In genomic region chr10:44390585-44391072, GRCh38 we compare ENCODE assay signal across 25 cellular contexts. TPM values are rescaled to one million over a fixed set of nuclear protein-coding genes. Genes with fewer than 3 reads are reported as not detected.
DNase-seq lines count a peak whose midpoint lies in the region; ATAC-seq and TF ChIP-seq lines count a peak whose summit lies in the region.
"Had no signal": no experiment of that assay in that cellular context is flagged by ENCODE, and none has a peak within 500 bp of the region (broad histone marks: within the 10 kb centered on the region; RNA-seq: fewer than 3 reads in every experiment).

No MANE protein-coding gene starts in this region.

- H3K9me3 Mint-ChIP-seq in osteocyte (ENCODE audit: unreplicated experiment): no peaks in the 10 kb centered on the region
- no peaks in the 10 kb centered on the region for H3K9me3 Mint-ChIP-seq in CD4-positive, alpha-beta memory T cell
- H3K9me3 Mint-ChIP-seq: CD8-positive, alpha-beta T cell; naive thymus-derived CD8-positive, alpha-beta T cell had no signal

- CTCF ChIA-PET in HEK293 (lab: Yijun Ruan, JAX): interaction anchor here (0.6 to 1.1 kb wide), 2 partner anchors 79 to 467 kb away, joined by 3 to 5 read pairs; no protein-coding TSS in a partner anchor
- CTCF ChIA-PET in CD4-positive, alpha-beta memory T cell (lab: Charles Lee; ENCODE audit: partially characterized antibody): no interaction called here

- peaks cover 27% of the 10 kb centered on the region for H3K27me3 Mint-ChIP-seq in osteocyte (ENCODE audit: unreplicated experiment)
- peaks cover 19 to 20% of the 10 kb centered on the region in 2 donors for H3K27me3 Mint-ChIP-seq in CD4-positive, alpha-beta memory T cell

- H3K36me3 ChIP-seq in HEK293 (ENCODE audit: control insufficient read depth in 2 of 2, insufficient read depth in 1 of 2, low read length in 2 of 2) (no peaks in the 10 kb centered on the region), esophagus muscularis mucosa (no peaks in the 10 kb centered on the region), testis (ENCODE audit: low read depth, missing control alignments) (no peaks in the 10 kb centered on the region), gastroesophageal sphincter (no peaks in the 10 kb centered on the region)
- no peaks in the 10 kb centered on the region for H3K36me3 ChIP-seq in CD4-positive, alpha-beta memory T cell (ENCODE audit: insufficient read depth, low read length)
- H3K36me3 ChIP-seq: thyroid gland had no signal

- no peak overlapping the region for H3K27ac Mint-ChIP-seq in osteocyte (ENCODE audit: unreplicated experiment)
- H3K27ac Mint-ChIP-seq in CD4-positive, alpha-beta memory T cell: no peak overlapping the region
- H3K27ac Mint-ChIP-seq: CD8-positive, alpha-beta T cell; IgD-negative memory B cell; naive thymus-derived CD8-positive, alpha-beta T cell had no signal

- H3K27me3 ChIP-seq in esophagus muscularis mucosa (peaks cover 0 to 13% (median 0%) of the 10 kb centered on the region in 4 donors), testis (no peaks in the 10 kb centered on the region), gastroesophageal sphincter (peaks cover 41% of the 10 kb centered on the region)
- no peaks in the 10 kb centered on the region for H3K27me3 ChIP-seq in CD4-positive, alpha-beta memory T cell (ENCODE audit: insufficient read depth, low read length)
- H3K27me3 ChIP-seq: thyroid gland had no signal

- TF ChIP-seq CTCF in HEK293 (tag by site-specific recombination; IDR thresholded peaks at IDR 0.05): no peak
- TF ChIP-seq CTCF in esophagus muscularis mucosa (IDR thresholded peaks at IDR 0.05): no peak
- no peak for TF ChIP-seq CTCF in osteocyte (IDR thresholded peaks at IDR 0.05)
- TF ChIP-seq CTCF in testis (IDR thresholded peaks at IDR 0.05): no peak
- no peak for TF ChIP-seq CTCF in gastroesophageal sphincter (IDR thresholded peaks at IDR 0.05)

- H3K4me1 Mint-ChIP-seq in osteocyte (ENCODE audit: unreplicated experiment): peaks cover 16% of the 10 kb centered on the region
- H3K4me1 Mint-ChIP-seq in CD4-positive, alpha-beta memory T cell: peaks cover 1 to 6% (median 3%) of the 10 kb centered on the region in 4 donors

- no peak for ATAC-seq in gastroesophageal sphincter
- ATAC-seq: CD8-positive, alpha-beta T cell; HCT116; naive thymus-derived CD8-positive, alpha-beta T cell had no signal

- DNase-seq in EH (ENCODE audit: low read depth) (peak; percentile 88), esophagus muscularis mucosa (ENCODE audit: extremely low spot score) (peak; percentile 75), osteocyte (ENCODE audit: extremely low spot score, unreplicated experiment) (peak; percentile 72), testis (no peak), SKM-1 treated with dmso at 0.1 percent for 144 hours (lab: John Stamatoyannopoulos, UW; ENCODE audit: unreplicated experiment) (no peak)
- no peak for DNase-seq in CD4-positive, alpha-beta memory T cell
- DNase-seq: activated CD4-positive, alpha-beta T cell treated with anti-CD3 and anti-CD28 coated beads for 48 hours; amygdala; caudate nucleus; left cardiac atrium; MV-4-11; naive thymus-derived CD8-positive, alpha-beta T cell; NCI-H187 treated with DMSO at 0.1 percent for 48 hours; NCI-H2227 treated with DMSO at 0.1 percent for 48 hours; NCI-H748 treated with DMSO at 0.1 percent for 48 hours; Right ventricle myocardium superior; stimulated activated naive CD4-positive, alpha-beta T cell treated with Interleukin-2 at 50 U/mL for 16 hours; T-helper 1 cell; thyroid gland had no signal

- H3K4me3 ChIP-seq in HEK293 (ENCODE audit: low read depth, low read length) (no peak overlapping the region), esophagus muscularis mucosa (no peak overlapping the region), testis (no peak overlapping the region), gastroesophageal sphincter (no peak overlapping the region)
- no peak overlapping the region for H3K4me3 ChIP-seq in CD4-positive, alpha-beta memory T cell (ENCODE audit: low read length in 2 of 2)
- H3K4me3 ChIP-seq: thyroid gland had no signal

- no peaks in the 10 kb centered on the region for H3K9me3 ChIP-seq in HEK293 (ENCODE audit: control insufficient read depth, insufficient read depth, low read depth, low read length)
- H3K9me3 ChIP-seq in esophagus muscularis mucosa: no peaks in the 10 kb centered on the region
- H3K9me3 ChIP-seq in testis: no peaks in the 10 kb centered on the region
- H3K9me3 ChIP-seq in gastroesophageal sphincter: no peaks in the 10 kb centered on the region
- H3K9me3 ChIP-seq in CD4-positive, alpha-beta memory T cell (ENCODE audit: control insufficient read depth in 1 of 2, low read length in 2 of 2): no peaks in the 10 kb centered on the region
- H3K9me3 ChIP-seq: thyroid gland had no signal

- no peak overlapping the region for H3K4me3 Mint-ChIP-seq in osteocyte (ENCODE audit: unreplicated experiment)
- H3K4me3 Mint-ChIP-seq in CD4-positive, alpha-beta memory T cell: no peak overlapping the region
- H3K4me3 Mint-ChIP-seq: CD8-positive, alpha-beta T cell; IgD-negative memory B cell; naive thymus-derived CD8-positive, alpha-beta T cell had no signal

- H3K4me1 ChIP-seq in HEK293 (ENCODE audit: control insufficient read depth, insufficient read depth, low read length) (peaks cover 7% of the 10 kb centered on the region), esophagus muscularis mucosa (peaks cover 0 to 14% (median 10%) of the 10 kb centered on the region in 4 donors), testis (no peaks in the 10 kb centered on the region), gastroesophageal sphincter (peaks cover 0 to 8% (median 0%) of the 10 kb centered on the region in 3 donors)
- H3K4me1 ChIP-seq in CD4-positive, alpha-beta memory T cell (ENCODE audit: insufficient read depth, low read length): no peaks in the 10 kb centered on the region

- TF ChIP-seq POLR2A in esophagus muscularis mucosa (IDR thresholded peaks at IDR 0.05; ENCODE audit: low read depth) (no peak), testis (IDR thresholded peaks at IDR 0.05) (no peak), gastroesophageal sphincter (IDR thresholded peaks at IDR 0.05) (no peak)

- no peaks in the 10 kb centered on the region for H3K36me3 Mint-ChIP-seq in osteocyte (ENCODE audit: unreplicated experiment)
- no peaks in the 10 kb centered on the region for H3K36me3 Mint-ChIP-seq in CD4-positive, alpha-beta memory T cell
- H3K36me3 Mint-ChIP-seq: CD8-positive, alpha-beta T cell; naive thymus-derived CD8-positive, alpha-beta T cell had no signal

- H3K27ac ChIP-seq in HEK293 (ENCODE audit: extremely low read depth, low read depth, low read length) (no peak overlapping the region), esophagus muscularis mucosa (replicated peaks in 1 of 4) (no peak overlapping the region), testis (no peak overlapping the region), gastroesophageal sphincter (no peak overlapping the region)
- no peak overlapping the region for H3K27ac ChIP-seq in CD4-positive, alpha-beta memory T cell (ENCODE audit: low read depth, low read length)
- H3K27ac ChIP-seq: parathyroid adenoma, thyroid gland had no signal

- WGBS in esophagus muscularis mucosa: 95% methylated on average over 2 of the region's 3 CpGs
- 81 to 98% methylated on average over 3 of the region's 3 CpGs for WGBS in testis, 2 donors
- 95 to 100% methylated on average over 1 to 3 of the region's 3 CpGs for WGBS in gastroesophageal sphincter (ENCODE audit: low coverage in 1 of 2), 2 donors

- TF ChIP-seq EP300 in esophagus muscularis mucosa (IDR thresholded peaks at IDR 0.05) (no peak), gastroesophageal sphincter (IDR thresholded peaks at IDR 0.05) (no peak)

- POLR2A ChIA-PET in HEK293 (lab: Yijun Ruan, JAX): interaction anchor here (0.6 kb wide), 1 partner anchor 53 kb away, joined by 4 read pairs; no protein-coding TSS in a partner anchor
- POLR2A ChIA-PET in CD4-positive, alpha-beta memory T cell (lab: Charles Lee; ENCODE audit: partially characterized antibody): no interaction called here

- intact Hi-C loops in esophagus muscularis mucosa (cut with DNase I): no loop called here
- intact Hi-C loops in testis (cut with DNase I; ENCODE audit: low total_unique reads): no loop called here
- intact Hi-C loops in CD4-positive, alpha-beta memory T cell (cut with micrococcal nuclease): no loop called here

TF ChIP-seq in HEK293, 187 proteins besides CTCF, POLR2A, EP300 and RAD21:
- TF ChIP-seq KLF8 (tag by site-specific recombination; IDR thresholded peaks at IDR 0.05): no peak
- TF ChIP-seq ZNF18 (tag by site-specific recombination; IDR thresholded peaks at IDR 0.05): 0 out of 2 replicates have a peak, but pooled peaks have one; percentile 46
- TF ChIP-seq ZNF366 (tag by site-specific recombination; conservative IDR thresholded peaks at IDR 0.05): no peak
- peak; percentile 91; the same call in 1 of the 2 replicates for TF ChIP-seq MZF1 (tag by site-specific recombination; IDR thresholded peaks at IDR 0.05; ENCODE audit: borderline replicate concordance)
TF ChIP-seq in HEK293: peak in this region for 2.

RNA-seq across cellular contexts. Expression of gene CXCL12, which starts 5.7 kb away (rescaled TPM):
- 10 to 100 TPM; 47.9 to 88.8 (median 51.8) TPM for total RNA-seq in esophagus muscularis mucosa
- total RNA-seq in osteocyte: 153 and 169 TPM in 2 replicates
- 10 to 100 TPM in 1 of 2 donors, 1 to 10 TPM in 1; 9.8 to 12.0 TPM for total RNA-seq in testis
- polyA plus RNA-seq in testis (ENCODE audit: insufficient read depth, low read depth, low replicate concordance): 87.7 TPM
- total RNA-seq in gastroesophageal sphincter: 10 to 100 TPM; 44.7 to 81.2 (median 56.9) TPM
- total RNA-seq in CD4-positive, alpha-beta memory T cell: not detected
- polyA plus RNA-seq in CD4-positive, alpha-beta memory T cell: not detected
- total RNA-seq: CD8-positive, alpha-beta T cell; naive thymus-derived CD8-positive, alpha-beta T cell had no signal
- polyA plus RNA-seq: IgD-negative memory B cell; naive thymus-derived CD8-positive, alpha-beta T cell had no signal

Comparison
In these comparisons a context has a peak if more than half of its experiments do, and no peak if none do; other contexts are left out.
1. DNase-seq: peak in EH (single experiment), esophagus muscularis mucosa (single experiment) and osteocyte (single experiment); none in testis (single experiment), SKM-1 treated with dmso at 0.1 percent for 144 hours (single experiment) and CD4-positive, alpha-beta memory T cell (0 of 5).
2. RNA of gene CXCL12, which starts 5.7 kb away (total RNA-seq): 153 to 169 TPM in osteocyte, 44.7 to 81.2 TPM in gastroesophageal sphincter, 47.9 to 88.8 TPM in esophagus muscularis mucosa and 9.8 to 12.0 TPM in testis; not detected in CD4-positive, alpha-beta memory T cell; every median in the first group is over 10 times any median in the second.